In genomic region chr20:31830406-31830981, GRCh38 we compare ENCODE assay signal across 17 cellular contexts. TPM values are rescaled to one million over a fixed set of nuclear protein-coding genes. Genes with fewer than 3 reads are reported as not detected.
A peak's percentile ranks its signal among the peaks of the same experiment; 100 is the strongest.
DNase-seq lines count a peak whose midpoint lies in the region; ATAC-seq and TF ChIP-seq lines count a peak whose summit lies in the region.
"Had no signal": no experiment of that assay in that cellular context is flagged by ENCODE, and none has a peak within 500 bp of the region (broad histone marks: within the 10 kb centered on the region; RNA-seq: fewer than 3 reads in every experiment).

No MANE protein-coding gene starts in this region.

- no peak for TF ChIP-seq RAD21 in SK-N-SH (IDR thresholded peaks at IDR 0.05; ENCODE audit: low read length)

- TF ChIP-seq POLR2A in upper lobe of left lung (IDR thresholded peaks at IDR 0.05) = no peak

- no peak overlapping the region for H3K27ac ChIP-seq in SK-N-SH (ENCODE audit: low read depth in 2 of 2, low read length in 1 of 2)
- peak overlapping the region; percentile 66 for H3K27ac ChIP-seq in caudate nucleus (ENCODE audit: low read depth, low read length)
- H3K27ac ChIP-seq in neuronal stem cell (replicated peaks; ENCODE audit: low read length) = no peak overlapping the region
- H3K27ac ChIP-seq in upper lobe of left lung = no peak overlapping the region
- H3K27ac ChIP-seq in right atrium auricular region = no peak overlapping the region
- H3K27ac ChIP-seq: 22Rv1, HL-60 had no signal

- ATAC-seq in SK-N-SH treated with all-trans-retinoic acid at 6 μM for 48 hours (no peak), upper lobe of left lung (ENCODE audit: low FRiP score in 2 of 2) (no peak), HG03565 (IDR thresholded peaks at IDR 0.05; ENCODE audit: unreplicated experiment) (no peak)

- POLR2A ChIA-PET in SK-N-SH (lab: Yijun Ruan, JAX) = no interaction called here

- H3K18ac ChIP-seq in neuronal stem cell (ENCODE audit: low read length) = no peak overlapping the region

- H3K4me3 ChIP-seq in SK-N-SH (ENCODE audit: low read depth in 2 of 2, low read length in 1 of 2) = no peak overlapping the region
- H3K4me3 ChIP-seq in neuronal stem cell (ENCODE audit: low read length in 2 of 2) = no peak overlapping the region
- no peak overlapping the region for H3K4me3 ChIP-seq in upper lobe of left lung
- no peak overlapping the region for H3K4me3 ChIP-seq in right atrium auricular region
- H3K4me3 ChIP-seq: HAP-1 had no signal

- peak overlapping the region; percentile 77 for H2BK15ac ChIP-seq in neuronal stem cell (ENCODE audit: low read length)

- H3K4me2 ChIP-seq in SK-N-SH = no peak overlapping the region
- H3K4me2 ChIP-seq in neuronal stem cell (ENCODE audit: insufficient read depth, low read length, poor library complexity, severe bottlenecking) = no peak overlapping the region

- H3K79me1 ChIP-seq in neuronal stem cell (ENCODE audit: low read depth, low read length) = no peaks in the 10 kb centered on the region

- H2BK5ac ChIP-seq in neuronal stem cell (ENCODE audit: low read length) = no peak overlapping the region

- H2BK12ac ChIP-seq in neuronal stem cell (ENCODE audit: low read length) = no peak overlapping the region

- peak overlapping the region; percentile 49 for H2AK5ac ChIP-seq in neuronal stem cell (ENCODE audit: low read depth, low read length)

- H3K14ac ChIP-seq in neuronal stem cell (ENCODE audit: low read length) = peak overlapping the region; percentile 83

- no peak overlapping the region for H3K23ac ChIP-seq in neuronal stem cell (ENCODE audit: low read depth, low read length, poor library complexity)

- H4K20me1 ChIP-seq in SK-N-SH (ENCODE audit: insufficient read depth) = no peaks in the 10 kb centered on the region

- DNase-seq in SK-N-SH (peak; percentile 6), caudate nucleus (lab: John Stamatoyannopoulos, UW) (no peak), neuronal stem cell (ENCODE audit: low spot score) (no peak), SKM-1 (lab: John Stamatoyannopoulos, UW; ENCODE audit: unreplicated experiment) (no peak), upper lobe of left lung (no peak), right atrium auricular region (ENCODE audit: low spot score) (no peak)
- DNase-seq: CD4-positive, CD25-positive, alpha-beta regulatory T cell; DMS153; DMS79 treated with DMSO at 0.1 percent for 48 hours; EL; GOT3 had no signal

- H4K8ac ChIP-seq in neuronal stem cell (ENCODE audit: low read depth, low read length) = no peak overlapping the region

- H3F3A ChIP-seq in SK-N-SH (replicated peaks; ENCODE audit: insufficient read depth) = peaks cover 7% of the 10 kb centered on the region

- H3K27me3 ChIP-seq in SK-N-SH (ENCODE audit: insufficient read depth) (no peaks in the 10 kb centered on the region), neuronal stem cell (ENCODE audit: control insufficient read depth in 3 of 3, insufficient read depth in 3 of 3, low read depth in 1 of 3, low read length in 3 of 3) (no peaks in the 10 kb centered on the region), upper lobe of left lung (no peaks in the 10 kb centered on the region), right atrium auricular region (no peaks in the 10 kb centered on the region)

- TF ChIP-seq EP300 in SK-N-SH (IDR thresholded peaks at IDR 0.05; ENCODE audit: borderline replicate concordance in 1 of 2, low read depth in 1 of 2, low read length in 1 of 2) (no peak), upper lobe of left lung (IDR thresholded peaks at IDR 0.05) (no peak)

- no peak overlapping the region for H4K91ac ChIP-seq in neuronal stem cell (ENCODE audit: low read depth, low read length, poor library complexity)

- no peaks in the 10 kb centered on the region for H3K79me2 ChIP-seq in SK-N-SH (ENCODE audit: insufficient read depth)

- no peak overlapping the region for H2BK120ac ChIP-seq in neuronal stem cell (ENCODE audit: low read depth, low read length)

- H3K4me1 ChIP-seq in SK-N-SH (ENCODE audit: control insufficient read depth in 1 of 2, insufficient read depth in 2 of 2, low read depth in 1 of 2, low read length in 1 of 2) (peaks cover 3 to 14% of the 10 kb centered on the region in 2 experiments; a peak in 3 of 4 replicates), neuronal stem cell (ENCODE audit: control insufficient read depth in 2 of 2, insufficient read depth in 1 of 2, low read depth in 1 of 2, low read length in 2 of 2) (peaks cover 0 to 7% of the 10 kb centered on the region in 2 donors), upper lobe of left lung (peaks cover 0 to 9% (median 1%) of the 10 kb centered on the region in 4 donors), right atrium auricular region (peaks cover 0 to 9% of the 10 kb centered on the region in 2 donors)
- H3K4me1 ChIP-seq: HAP-1 had no signal

- H3K4ac ChIP-seq in neuronal stem cell (ENCODE audit: low read length) = no peak overlapping the region

- H3K36me3 ChIP-seq in SK-N-SH (replicated peaks in 1 of 2; ENCODE audit: control insufficient read depth in 1 of 2, insufficient read depth in 2 of 2, low read length in 1 of 2) (no peaks in the 10 kb centered on the region), neuronal stem cell (replicated peaks in 1 of 2; ENCODE audit: control insufficient read depth in 2 of 2, insufficient read depth in 2 of 2, low read length in 2 of 2) (no peaks in the 10 kb centered on the region), upper lobe of left lung (no peaks in the 10 kb centered on the region), right atrium auricular region (no peaks in the 10 kb centered on the region)
- H3K36me3 ChIP-seq: HAP-1 had no signal

- H3K9me2 ChIP-seq in SK-N-SH = no peaks in the 10 kb centered on the region

- no peak overlapping the region for H2AFZ ChIP-seq in SK-N-SH (ENCODE audit: low read depth)
- H2AFZ ChIP-seq in neuronal stem cell (ENCODE audit: low read length) = no peak overlapping the region

- WGBS in SK-N-SH (ENCODE audit: low lambda C conversion rate) = 80% methylated on average over 2 of the region's 8 CpGs
- WGBS in neuronal stem cell (ENCODE audit: extremely low coverage in 2 of 2, insufficient read length in 2 of 2, insufficient replicate concordance in 1 of 2), 2 donors = no CpG with 5 or more reads among the region's 8 CpGs
- 82 to 85% methylated on average over 4 to 6 of the region's 8 CpGs for WGBS in upper lobe of left lung, 2 donors

- H3K9me3 ChIP-seq in SK-N-SH = no peaks in the 10 kb centered on the region
- no peaks in the 10 kb centered on the region for H3K9me3 ChIP-seq in neuronal stem cell (replicated peaks in 1 of 2; ENCODE audit: control insufficient read depth in 2 of 2, insufficient read depth in 1 of 2, low read depth in 1 of 2, low read length in 2 of 2)
- no peaks in the 10 kb centered on the region for H3K9me3 ChIP-seq in upper lobe of left lung
- no peaks in the 10 kb centered on the region for H3K9me3 ChIP-seq in right atrium auricular region
- H3K9me3 ChIP-seq: HAP-1 had no signal

- TF ChIP-seq CTCF in SK-N-SH (IDR thresholded peaks at IDR 0.05) (no peak), upper lobe of left lung (IDR thresholded peaks at IDR 0.05) (no peak), right atrium auricular region (IDR thresholded peaks at IDR 0.05) (no peak)

- no peak overlapping the region for H3K9ac ChIP-seq in SK-N-SH
- peak overlapping the region; percentile 25 for H3K9ac ChIP-seq in neuronal stem cell (ENCODE audit: low read depth, low read length, poor library complexity)

- CTCF ChIA-PET in SK-N-SH (lab: Yijun Ruan, JAX) = interaction anchor here (1.0 to 15.5 kb wide), 4 partner anchors 6 to 121 kb away, joined by 5 to 174 read pairs (median 44); partner anchors contain the start of genes FOXS1 and PDRG1

TF ChIP-seq in SK-N-SH, 30 proteins besides CTCF, POLR2A, EP300 and RAD21 (continues in another document):
- TF ChIP-seq TEAD4 (IDR thresholded peaks at IDR 0.05; ENCODE audit: borderline replicate concordance, insufficient read depth) (no peak), YY1 (IDR thresholded peaks at IDR 0.05; ENCODE audit: low read depth) (no peak), NRF1 (IDR thresholded peaks at IDR 0.05; ENCODE audit: low read depth, low read length) (no peak)

TF ChIP-seq in SK-N-SH treated with all-trans-retinoic acid at 6 μM for 48 hours, 23 proteins besides CTCF, POLR2A, EP300 and RAD21 (continues in another document):
- TF ChIP-seq TOX (CRISPR knock-in tag; IDR thresholded peaks at IDR 0.05; ENCODE audit: borderline replicate concordance) = no peak
- no peak for TF ChIP-seq ARNTL (CRISPR knock-in tag; IDR thresholded peaks at IDR 0.05; ENCODE audit: borderline replicate concordance, low read depth)

RNA-seq across cellular contexts. Expression of gene MYLK2, which starts 11.3 kb away (rescaled TPM):
- polyA plus RNA-seq in SK-N-SH (2012; rRNA removed) = 0.21 and 0.31 TPM in 2 replicates
- polyA plus RNA-seq in SK-N-SH (2012; cell fraction: cytosol; rRNA removed) = 0.09 and 0.18 TPM in 2 replicates
- 1.0 and 1.3 TPM in 2 replicates for polyA plus RNA-seq in SK-N-SH (2012; cell fraction: nucleus; rRNA removed)
- polyA plus RNA-seq in neuronal stem cell (2013, experiment 1 of 2) = 0.54 TPM
- polyA plus RNA-seq in neuronal stem cell (2013, experiment 2 of 2) = 0.48 TPM
- total RNA-seq in upper lobe of left lung = not detected
- under 1 TPM in 1 of 2 donors, not detected in 1; 0.12 TPM for total RNA-seq in right atrium auricular region
- total RNA-seq: CD4-positive, CD25-positive, alpha-beta regulatory T cell had no signal
- polyA plus RNA-seq: CD4-positive, CD25-positive, alpha-beta regulatory T cell had no signal

RNA-seq across cellular contexts. Expression of gene FOXS1, which starts 14.9 kb away (rescaled TPM):
- polyA plus RNA-seq in SK-N-SH (2012; rRNA removed) = 0.73 and 0.99 TPM in 2 replicates
- polyA plus RNA-seq in SK-N-SH (2012; cell fraction: cytosol; rRNA removed) = 0.48 and 0.83 TPM in 2 replicates
- polyA plus RNA-seq in SK-N-SH (2012; cell fraction: nucleus; rRNA removed) = 0.58 and 0.85 TPM in 2 replicates
- polyA plus RNA-seq in neuronal stem cell (2013, experiment 1 of 2) = 1.1 TPM
- 0.84 TPM for polyA plus RNA-seq in neuronal stem cell (2013, experiment 2 of 2)
- total RNA-seq in upper lobe of left lung (1 to 10 TPM in 2 of 6 donors, under 1 TPM in 1, not detected in 3; 0.91 to 1.7 (median 1.3) TPM), right atrium auricular region (1 to 10 TPM; 1.9 to 4.2 TPM)
- total RNA-seq: A673; CD4-positive, CD25-positive, alpha-beta regulatory T cell had no signal
- polyA plus RNA-seq: CD4-positive, CD25-positive, alpha-beta regulatory T cell had no signal

RNA-seq across cellular contexts. Expression of gene DUSP15, which starts 39.8 kb away (rescaled TPM):
- polyA plus RNA-seq in SK-N-SH (2012; rRNA removed) = 4.3 and 5.4 TPM in 2 replicates
- 2.6 and 4.9 TPM in 2 replicates for polyA plus RNA-seq in SK-N-SH (2012; cell fraction: cytosol; rRNA removed)
- polyA plus RNA-seq in SK-N-SH (2012; cell fraction: nucleus; rRNA removed) = 11.5 and 13.8 TPM in 2 replicates
- polyA plus RNA-seq in neuronal stem cell (2013, experiment 1 of 2) = 2.1 TPM
- polyA plus RNA-seq in neuronal stem cell (2013, experiment 2 of 2) = 2.1 TPM
- total RNA-seq in upper lobe of left lung = 1 to 10 TPM in 4 of 6 donors, under 1 TPM in 1, not detected in 1; 0.69 to 1.7 (median 1.1) TPM
- total RNA-seq in right atrium auricular region = 10 to 100 TPM in 1 of 2 donors, 1 to 10 TPM in 1; 8.8 to 11.6 TPM
- total RNA-seq: A673; CD4-positive, CD25-positive, alpha-beta regulatory T cell had no signal
- polyA plus RNA-seq: CD4-positive, CD25-positive, alpha-beta regulatory T cell had no signal

RNA-seq across cellular contexts. Expression of gene TTLL9, which starts 39.9 kb away (rescaled TPM):
- 0.23 and 0.32 TPM in 2 replicates for polyA plus RNA-seq in SK-N-SH (2012; rRNA removed)
- 0.24 and 0.30 TPM in 2 replicates for polyA plus RNA-seq in SK-N-SH (2012; cell fraction: cytosol; rRNA removed)
- 1.2 and 1.8 TPM in 2 replicates for polyA plus RNA-seq in SK-N-SH (2012; cell fraction: nucleus; rRNA removed)
- polyA plus RNA-seq in neuronal stem cell (2013, experiment 1 of 2) = 0.38 TPM
- polyA plus RNA-seq in neuronal stem cell (2013, experiment 2 of 2) = 0.48 TPM
- total RNA-seq in upper lobe of left lung (10 to 100 TPM in 1 of 6 donors, 1 to 10 TPM in 4, under 1 TPM in 1; 0.31 to 20.7 (median 4.4) TPM), right atrium auricular region (not detected)
- total RNA-seq: A673; CD4-positive, CD25-positive, alpha-beta regulatory T cell had no signal
- polyA plus RNA-seq: CD4-positive, CD25-positive, alpha-beta regulatory T cell had no signal
